ENCODE assay signal across 1 cellular context in genomic region chr3:16494906-16495580, GRCh38.
TF ChIP-seq lines count a peak whose summit lies in the region.

No MANE protein-coding gene starts in this region.

TF ChIP-seq in K562, 482 proteins besides CTCF, POLR2A, EP300 and RAD21 (continued from another document):
- TF ChIP-seq ARID4B (CRISPR knock-in tag; IDR thresholded peaks at IDR 0.05) (no peak), POLR2AphosphoS5 (IDR thresholded peaks at IDR 0.05; ENCODE audit: control insufficient read depth, insufficient read depth, low read depth, low read length) (no peak), ZFP91 (CRISPR knock-in tag; IDR thresholded peaks at IDR 0.05) (no peak), MEIS2 (IDR thresholded peaks at IDR 0.05; ENCODE audit: partially characterized antibody) (peak; percentile 76), PKNOX1 (IDR thresholded peaks at IDR 0.05) (peak; percentile 48; the same call in 1 of the 2 replicates), ZZZ3 (IDR thresholded peaks at IDR 0.05) (no peak), PBX2 (CRISPR knock-in tag; IDR thresholded peaks at IDR 0.05; ENCODE audit: low read depth) (no peak), PBX2 (tag; conservative IDR thresholded peaks at IDR 0.05; ENCODE audit: low read depth) (peak; percentile 77)
TF ChIP-seq in K562: peak in this region for 3.
